23 cellular contexts compared by ENCODE assay signal in the genomic region with DNA sequence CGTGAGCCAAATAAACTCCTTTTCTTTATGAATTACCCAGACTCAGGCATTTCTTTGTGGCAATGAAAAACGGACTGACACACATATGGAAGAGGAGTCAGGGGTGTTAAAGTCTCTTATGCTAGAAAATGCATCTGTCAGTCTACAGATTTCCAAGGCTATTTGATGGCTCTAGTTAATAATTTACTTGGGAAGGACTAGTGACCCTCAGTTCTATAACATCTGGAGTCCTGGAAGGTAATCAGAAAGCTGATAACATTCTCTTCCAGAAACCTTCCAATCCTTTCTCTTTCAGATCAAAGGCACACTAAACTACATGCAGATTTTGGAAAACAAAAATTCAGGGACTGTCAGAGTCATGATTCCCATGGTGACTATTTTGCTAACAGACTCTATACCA.
DNase-seq lines count a peak whose midpoint lies in the region; ATAC-seq and FAIRE-seq lines count a peak whose summit lies in the region.
"Had no signal": no experiment of that assay in that cellular context is flagged by ENCODE, and none has a peak within 500 bp of the region (broad histone marks: within the 10 kb centered on the region; RNA-seq: fewer than 3 reads in every experiment).

No MANE protein-coding gene starts in this region.

- ATAC-seq in HG03095 (IDR thresholded peaks at IDR 0.05; ENCODE audit: unreplicated experiment) = no peak
- no peak for ATAC-seq in stimulated activated memory B cell treated with anti-CD40 and anti-IgM and Interleukin-4, amounts not matched to agents 10 μg/mL and 1 μg/mL and 100 μg/mL, for 72 hours
- ATAC-seq: GM12878, GM23338, HCT116 had no signal

- H3K27ac Mint-ChIP-seq in stimulated activated memory B cell treated with anti-CD40 and anti-IgM and Interleukin-4, amounts not matched to agents 10 μg/mL and 1 μg/mL and 100 μg/mL, for 72 hours = no peak overlapping the region
- H3K27ac Mint-ChIP-seq: CD4-positive, CD25-positive, alpha-beta regulatory T cell; GM23338; HFFc6 had no signal

- no peaks in the 10 kb centered on the region for H3K9me3 Mint-ChIP-seq in stimulated activated memory B cell treated with anti-CD40 and anti-IgM and Interleukin-4, amounts not matched to agents 10 μg/mL and 1 μg/mL and 100 μg/mL, for 72 hours
- H3K9me3 Mint-ChIP-seq: CD4-positive, CD25-positive, alpha-beta regulatory T cell; GM23338; HFFc6 had no signal

- FAIRE-seq in islet of Langerhans (lab: Jason Lieb, UNC) = peak; percentile 30
- FAIRE-seq in small intestine (lab: Jason Lieb, UNC) = no peak
- FAIRE-seq: A204.1, GM12878, GM19239, HTR-8/SVneo had no signal

- no peaks in the 10 kb centered on the region for H3K27me3 Mint-ChIP-seq in stimulated activated memory B cell treated with anti-CD40 and anti-IgM and Interleukin-4, amounts not matched to agents 10 μg/mL and 1 μg/mL and 100 μg/mL, for 72 hours
- H3K27me3 Mint-ChIP-seq: CD4-positive, CD25-positive, alpha-beta regulatory T cell had no signal

- no peaks in the 10 kb centered on the region for H3K36me3 Mint-ChIP-seq in stimulated activated memory B cell treated with anti-CD40 and anti-IgM and Interleukin-4, amounts not matched to agents 10 μg/mL and 1 μg/mL and 100 μg/mL, for 72 hours
- H3K36me3 Mint-ChIP-seq: CD4-positive, CD25-positive, alpha-beta regulatory T cell had no signal

- H3K9me3 ChIP-seq in small intestine (ENCODE audit: control insufficient read depth, low read depth) = no peaks in the 10 kb centered on the region
- H3K9me3 ChIP-seq: BE2C had no signal

- DNase-seq in DMS53 (lab: John Stamatoyannopoulos, UW) = peak; percentile 64
- peak; percentile 11 for DNase-seq in HuH-7.5 (ENCODE audit: low spot score)
- peak; percentile 29 for DNase-seq in small intestine
- no peak for DNase-seq in amniotic stem cell (lab: John Stamatoyannopoulos, UW)
- DNase-seq: ACHN; BE2C; C1 segment of cervical spinal cord; CD4-positive, CD25-positive, alpha-beta regulatory T cell; DMS153; DND-41; EL; H7; HFFc6; Karpas-422 had no signal

- 10 to 63% (median 20%) methylated on average over 2 of the region's 2 CpGs for WGBS in small intestine, 3 donors

- no peaks in the 10 kb centered on the region for H3K4me1 ChIP-seq in small intestine (ENCODE audit: control insufficient read depth in 2 of 2, insufficient read depth in 1 of 2, low read depth in 1 of 2, low read length in 1 of 2)
- H3K4me1 ChIP-seq: BE2C had no signal

- no peaks in the 10 kb centered on the region for H3K4me1 Mint-ChIP-seq in stimulated activated memory B cell treated with anti-CD40 and anti-IgM and Interleukin-4, amounts not matched to agents 10 μg/mL and 1 μg/mL and 100 μg/mL, for 72 hours
- H3K4me1 Mint-ChIP-seq: CD4-positive, CD25-positive, alpha-beta regulatory T cell; GM23338 had no signal

- no peak overlapping the region for H3K27ac ChIP-seq in small intestine (ENCODE audit: low read depth in 1 of 2, low read length in 1 of 2)

- no peaks in the 10 kb centered on the region for H3K27me3 ChIP-seq in small intestine (ENCODE audit: control insufficient read depth in 2 of 2, insufficient read depth in 2 of 2, low read length in 2 of 2)
- H3K27me3 ChIP-seq: BE2C had no signal

- H3K4me3 ChIP-seq in small intestine (ENCODE audit: low read depth in 1 of 2, low read length in 2 of 2) = no peak overlapping the region
- H3K4me3 ChIP-seq: GM12878, GM23338 had no signal

- no peaks in the 10 kb centered on the region for H3K36me3 ChIP-seq in small intestine (ENCODE audit: control insufficient read depth in 2 of 2, insufficient read depth in 2 of 2, low read length in 2 of 2)
- H3K36me3 ChIP-seq: BE2C had no signal

- H3K4me3 Mint-ChIP-seq in stimulated activated memory B cell treated with anti-CD40 and anti-IgM and Interleukin-4, amounts not matched to agents 10 μg/mL and 1 μg/mL and 100 μg/mL, for 72 hours = no peak overlapping the region
- H3K4me3 Mint-ChIP-seq: CD4-positive, CD25-positive, alpha-beta regulatory T cell; GM23338; HFFc6 had no signal
